ENCODE assay signal across 22 cellular contexts in the genomic region with DNA sequence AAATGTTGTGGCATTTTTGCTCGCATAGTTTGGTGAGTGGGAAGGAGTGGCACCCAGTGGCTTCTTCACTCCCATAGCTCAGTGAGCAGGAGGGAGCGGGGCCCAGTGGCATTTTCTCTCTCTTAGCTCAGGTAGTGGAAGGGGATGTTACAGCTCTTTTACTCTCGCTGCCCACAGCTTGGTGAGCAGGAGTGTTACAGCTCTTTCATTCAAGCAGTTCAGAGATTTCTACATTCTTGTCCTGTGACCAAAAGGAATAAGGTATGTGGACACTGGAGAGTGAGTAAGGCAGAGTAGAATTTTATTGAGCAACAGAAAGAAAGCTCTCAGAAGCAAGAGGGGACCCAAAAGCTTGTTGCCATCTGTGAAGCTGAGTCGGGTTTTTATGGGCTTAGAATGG.
DNase-seq lines count a peak whose midpoint lies in the region; ATAC-seq, FAIRE-seq and TF ChIP-seq lines count a peak whose summit lies in the region.
"Had no signal": no experiment of that assay in that cellular context is flagged by ENCODE, and none has a peak within 500 bp of the region (broad histone marks: within the 10 kb centered on the region; RNA-seq: fewer than 3 reads in every experiment).

No MANE protein-coding gene starts in this region.

- H3K4me2 ChIP-seq in astrocyte (ENCODE audit: low read length): no peak overlapping the region
- H3K4me2 ChIP-seq: A549, KMS-11 had no signal

- no peak overlapping the region for H3K9ac ChIP-seq in astrocyte (ENCODE audit: low read length)
- H3K9ac ChIP-seq: KMS-11 had no signal

- H3K9me3 Mint-ChIP-seq in astrocyte (ENCODE audit: unreplicated experiment): peaks cover 17% of the 10 kb centered on the region

- H3K36me3 Mint-ChIP-seq in astrocyte (ENCODE audit: low read depth, unreplicated experiment): no peaks in the 10 kb centered on the region

- no peak for FAIRE-seq in astrocyte (lab: Jason Lieb, UNC)
- FAIRE-seq: A549, D721Med, HepG2 had no signal

- no peak overlapping the region for H3K4me3 Mint-ChIP-seq in astrocyte (ENCODE audit: unreplicated experiment)
- H3K4me3 Mint-ChIP-seq: B cell; CD4-positive, alpha-beta memory T cell had no signal

- no peaks in the 10 kb centered on the region for H3K79me2 ChIP-seq in astrocyte (ENCODE audit: insufficient read depth, low read length)

- H3K36me3 ChIP-seq in astrocyte (ENCODE audit: insufficient read depth, low read length): no peaks in the 10 kb centered on the region

- no peak for TF ChIP-seq CTCF in astrocyte (IDR thresholded peaks at IDR 0.05; ENCODE audit: insufficient read depth, low read depth, low read length)

- H3K4me3 ChIP-seq in astrocyte (ENCODE audit: insufficient read depth, low read depth, low read length): no peak overlapping the region
- H3K4me3 ChIP-seq: A549 had no signal

- no peaks in the 10 kb centered on the region for H3K4me1 ChIP-seq in astrocyte (ENCODE audit: insufficient read depth, low read length)
- H3K4me1 ChIP-seq: A549 had no signal

- ATAC-seq in GM21447 (IDR thresholded peaks at IDR 0.05; ENCODE audit: unreplicated experiment): no peak
- ATAC-seq: A549, HCT116, HepG2 had no signal

- peaks cover 5% of the 10 kb centered on the region for H3K4me1 Mint-ChIP-seq in astrocyte (ENCODE audit: low read depth, unreplicated experiment)
- H3K4me1 Mint-ChIP-seq: B cell; CD4-positive, alpha-beta memory T cell had no signal

- no peak overlapping the region for H3K27ac ChIP-seq in astrocyte (ENCODE audit: low read depth, low read length)
- H3K27ac ChIP-seq: A549, KMS-11 had no signal

- DNase-seq in AG20443 (ENCODE audit: low spot score) (peak; percentile 38), HCEC 1CT (peak; percentile 42), astrocyte (ENCODE audit: low read depth) (peak; percentile 26), iris pigment epithelial cell (ENCODE audit: low read depth) (peak; percentile 21), pons (ENCODE audit: low spot score) (no peak), COLO668 (lab: John Stamatoyannopoulos, UW; ENCODE audit: unreplicated experiment) (no peak), T-helper 2 cell (no peak)
- DNase-seq: CD4-positive, alpha-beta memory T cell; DND-41; MM.1S; NCI-H1105 treated with DMSO at 0.1 percent for 48 hours; NCI-H1930; NCI-H2171; NCI-H510A treated with DMSO at 0.1 percent for 48 hours; SHP77 treated with DMSO at 0.1 percent for 48 hours had no signal

- no peak overlapping the region for H2AFZ ChIP-seq in astrocyte (ENCODE audit: low read depth, low read length)

- no peaks in the 10 kb centered on the region for H3K27me3 ChIP-seq in astrocyte (ENCODE audit: insufficient read depth, low read length)

- H3K9me3 ChIP-seq in astrocyte (ENCODE audit: insufficient read depth, low read depth, low read length): peaks cover 3% of the 10 kb centered on the region
- H3K9me3 ChIP-seq: A549 had no signal

- H3K27ac Mint-ChIP-seq in astrocyte (ENCODE audit: unreplicated experiment): peak overlapping the region; percentile 35
- H3K27ac Mint-ChIP-seq: B cell; CD4-positive, alpha-beta memory T cell had no signal

- H4K20me1 ChIP-seq in astrocyte (ENCODE audit: insufficient read depth, low read length): no peaks in the 10 kb centered on the region

- H3K27me3 Mint-ChIP-seq in astrocyte (ENCODE audit: low read depth, unreplicated experiment): no peaks in the 10 kb centered on the region
- H3K27me3 Mint-ChIP-seq: B cell; CD4-positive, alpha-beta memory T cell had no signal

Comparison
In these comparisons a context has a peak if more than half of its experiments do, and no peak if none do; other contexts are left out.
1. DNase-seq: peak in AG20443 (single experiment), HCEC 1CT (single experiment), astrocyte (single experiment) and iris pigment epithelial cell (single experiment); none in pons (single experiment), COLO668 (single experiment) and T-helper 2 cell (0 of 5).